ENCODE assay signal across 8 cellular contexts in genomic region chr1:193406901-193407300, GRCh38.
DNase-seq lines count a peak whose midpoint lies in the region; ATAC-seq, FAIRE-seq and TF ChIP-seq lines count a peak whose summit lies in the region.

No MANE protein-coding gene starts in this region.

- H3K9me1 ChIP-seq in endothelial cell of umbilical vein (replicated peaks; ENCODE audit: control insufficient read depth, extremely low read depth, insufficient read depth, low read length), result no peaks in the 10 kb centered on the region

- no peak for DNase-seq in Calu3
- DNase-seq in RPMI8226, result peak; percentile 64
- DNase-seq in endothelial cell of umbilical vein (ENCODE audit: low read depth, low spot score), result peak; percentile 64
- no peak for DNase-seq in nephron progenitor cell
- no peak for DNase-seq in nucleus accumbens (lab: John Stamatoyannopoulos, UW)
- no peak for DNase-seq in stimulated activated CD4-positive, alpha-beta T cell treated with anti-CD3 and anti-CD28 coated beads, Interleukin-1b, Interleukin-23, amount 100 ng/mL, for 48 hours

- H3K9me3 Mint-ChIP-seq in Calu3 (ENCODE audit: low read depth, unreplicated experiment) (peaks cover 4% of the 10 kb centered on the region), nephron progenitor cell (no peaks in the 10 kb centered on the region)

- no TSS peak for BruUV-seq in Calu3 (replicated peaks; lab: Mats Ljungman, UMichigan)
- no TSS peak for BruUV-seq in endothelial cell of umbilical vein (replicated peaks; lab: Mats Ljungman, UMichigan)

- POLR2A ChIA-PET in endothelial cell of umbilical vein (lab: Charles Lee), result no interaction called here

- H3K4me2 ChIP-seq in endothelial cell of umbilical vein (ENCODE audit: insufficient read depth, low read length), result no peak overlapping the region

- H3K27me3 Mint-ChIP-seq in Calu3 (ENCODE audit: unreplicated experiment), result no peaks in the 10 kb centered on the region
- H3K27me3 Mint-ChIP-seq in nephron progenitor cell (ENCODE audit: low read depth, poor library complexity), result peaks cover 2% of the 10 kb centered on the region

- CTCF ChIA-PET in Calu3 (lab: Charles Lee), result no interaction called here
- CTCF ChIA-PET in endothelial cell of umbilical vein (lab: Charles Lee), result interaction anchor here (0.8 to 1.9 kb wide), 3 partner anchors 11 to 507 kb away, joined by 3 to 4 read pairs (median 3); no protein-coding TSS in a partner anchor

- intact Hi-C loops in Calu3 (cut with micrococcal nuclease; ENCODE audit: unreplicated experiment), result loop anchor here (2.0 to 10.0 kb wide), 5 partner anchors 225 to 888 kb away; no protein-coding TSS in a partner anchor
- intact Hi-C loops in endothelial cell of umbilical vein (cut with micrococcal nuclease), result loop anchor here (2.0 to 10.0 kb wide), 4 partner anchors 222 to 888 kb away; partner anchors contain the start of gene B3GALT2

- no peak for TF ChIP-seq POLR2A in endothelial cell of umbilical vein (IDR thresholded peaks at IDR 0.05; ENCODE audit: low read depth, low read length)

- peaks cover 11% of the 10 kb centered on the region for H3K4me1 ChIP-seq in endothelial cell of umbilical vein (ENCODE audit: control insufficient read depth, extremely low read depth, insufficient read depth, low read length)

- no peak overlapping the region for H3K27ac ChIP-seq in endothelial cell of umbilical vein (ENCODE audit: insufficient read depth, low read depth, low read length)

- H3K9me3 ChIP-seq in endothelial cell of umbilical vein (replicated peaks; ENCODE audit: control insufficient read depth, insufficient read depth, low read length), result no peaks in the 10 kb centered on the region

- no peak overlapping the region for H3K9ac ChIP-seq in endothelial cell of umbilical vein (replicated peaks; ENCODE audit: extremely low read depth, insufficient read depth, low read length)

- H3K4me3 ChIP-seq in endothelial cell of umbilical vein (replicated peaks in 1 of 3; ENCODE audit: insufficient read depth in 1 of 3, low read depth in 1 of 3, low read length in 3 of 3), result no peak overlapping the region

- H3K4me3 Mint-ChIP-seq in Calu3 (ENCODE audit: low read depth, unreplicated experiment) (no peak overlapping the region), nephron progenitor cell (no peak overlapping the region)

- peaks cover 57% of the 10 kb centered on the region for H3K4me1 Mint-ChIP-seq in Calu3 (ENCODE audit: low read depth, unreplicated experiment)
- H3K4me1 Mint-ChIP-seq in nephron progenitor cell, result peaks cover 36% of the 10 kb centered on the region

- H3K79me2 ChIP-seq in endothelial cell of umbilical vein (ENCODE audit: control insufficient read depth, insufficient read depth, low read length), result no peaks in the 10 kb centered on the region

- peak overlapping the region; percentile 23 for H3K27ac Mint-ChIP-seq in Calu3 (ENCODE audit: unreplicated experiment)
- H3K27ac Mint-ChIP-seq in nephron progenitor cell, result no peak overlapping the region

- TF ChIP-seq CTCF in Calu3 (IDR thresholded peaks at IDR 0.05; ENCODE audit: unreplicated experiment), result peak; percentile 49
- peak; percentile 45 to 59 for TF ChIP-seq CTCF in endothelial cell of umbilical vein (IDR thresholded peaks at IDR 0.05; ENCODE audit: extremely low read depth in 1 of 2, insufficient read depth in 1 of 2, low read depth in 1 of 2, low read length in 2 of 2)
- peak; percentile 71 for TF ChIP-seq CTCF in nephron progenitor cell (IDR thresholded peaks at IDR 0.05)

- no peaks in the 10 kb centered on the region for H4K20me1 ChIP-seq in endothelial cell of umbilical vein (replicated peaks; ENCODE audit: control insufficient read depth, extremely low read depth, insufficient read depth, low read length)

- H3K36me3 ChIP-seq in endothelial cell of umbilical vein (ENCODE audit: control insufficient read depth in 2 of 2, extremely low read depth in 1 of 2, insufficient read depth in 2 of 2, low read length in 2 of 2), result no peaks in the 10 kb centered on the region

- no peaks in the 10 kb centered on the region for H3K27me3 ChIP-seq in endothelial cell of umbilical vein (ENCODE audit: control insufficient read depth in 2 of 2, insufficient read depth in 2 of 2, low read length in 2 of 2)

- dilution Hi-C loops in endothelial cell of umbilical vein (cut with MboI; ENCODE audit: extremely low pct_ligation_motif_present, low sequenced_read_pairs), result no loop called here

- ATAC-seq in GM19372 (IDR thresholded peaks at IDR 0.05; ENCODE audit: low read depth, unreplicated experiment) (peak; percentile 78), HG03571 (IDR thresholded peaks at IDR 0.05; ENCODE audit: unreplicated experiment) (peak; percentile 68)

- H3K36me3 Mint-ChIP-seq in Calu3 (ENCODE audit: insufficient read depth, unreplicated experiment) (peaks cover 5% of the 10 kb centered on the region), nephron progenitor cell (ENCODE audit: low read depth) (no peaks in the 10 kb centered on the region)

- FAIRE-seq in endothelial cell of umbilical vein (lab: Jason Lieb, UNC), result peak; percentile 59

- no peak overlapping the region for H2AFZ ChIP-seq in endothelial cell of umbilical vein (ENCODE audit: low read depth, low read length)

TF ChIP-seq in endothelial cell of umbilical vein, 7 proteins besides CTCF, POLR2A, EP300 and RAD21:
- TF ChIP-seq POLR2AphosphoS5 (IDR thresholded peaks at IDR 0.05; ENCODE audit: insufficient read depth, low read depth, low read length), result no peak

Comparison
In these comparisons a context has a peak if more than half of its experiments do, and no peak if none do; other contexts are left out.
1. DNase-seq: peak in RPMI8226 (single experiment) and endothelial cell of umbilical vein (single experiment); none in Calu3 (single experiment), nephron progenitor cell (single experiment), nucleus accumbens (0 of 56) and stimulated activated CD4-positive, alpha-beta T cell treated with anti-CD3 and anti-CD28 coated beads, Interleukin-1b, Interleukin-23, amount 100 ng/mL, for 48 hours (single experiment).
2. Peak in every context shown above with its lines, with median percentiles within 50 percentile points of each other: CTCF ChIP-seq.